ENCODE assay signal across 1 cellular context in the genomic region with DNA sequence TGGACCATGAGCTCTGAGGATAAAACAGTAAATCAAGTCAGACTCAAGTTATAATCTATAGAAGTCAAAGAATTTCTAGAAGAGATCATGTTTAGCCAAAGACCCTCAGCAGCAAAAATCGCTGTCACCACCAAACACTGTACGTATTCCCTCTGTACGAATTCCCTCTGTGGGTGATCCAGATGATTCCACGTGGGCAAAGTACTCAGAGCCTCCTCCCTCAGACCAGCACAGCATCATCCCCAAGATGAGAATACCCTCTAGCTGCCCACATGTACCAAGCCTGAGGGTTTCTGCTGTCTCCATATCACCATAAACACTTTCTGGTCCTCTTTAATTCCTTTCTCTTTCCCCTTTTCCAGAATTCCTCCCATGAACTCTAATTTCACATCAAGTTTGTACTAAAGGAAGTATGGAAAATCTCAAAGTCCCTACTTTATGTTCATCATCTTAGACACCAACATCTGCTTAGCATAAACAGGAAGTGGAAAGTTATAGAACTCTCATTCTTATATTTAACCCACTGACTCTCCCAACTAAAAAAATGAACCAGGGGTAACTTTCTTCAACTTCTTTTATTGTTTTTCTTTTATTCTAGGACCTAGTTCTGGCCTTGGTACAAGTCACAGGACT.
TF ChIP-seq lines count a peak whose summit lies in the region.

No MANE protein-coding gene starts in this region.

TF ChIP-seq in GM12878, 131 proteins besides CTCF, POLR2A, EP300 and RAD21:
- TF ChIP-seq CEBPZ (IDR thresholded peaks at IDR 0.05; ENCODE audit: low read depth, low read length) (no peak), NKRF (conservative IDR thresholded peaks at IDR 0.05) (no peak), SPI1 (IDR thresholded peaks at IDR 0.05; ENCODE audit: borderline replicate concordance, insufficient read depth, low read depth, low read length) (peak; percentile 59; the same call in 1 of the 2 replicates), RAD51 (IDR thresholded peaks at IDR 0.05) (no peak)
